8 cellular contexts compared by ENCODE assay signal in the genomic region with DNA sequence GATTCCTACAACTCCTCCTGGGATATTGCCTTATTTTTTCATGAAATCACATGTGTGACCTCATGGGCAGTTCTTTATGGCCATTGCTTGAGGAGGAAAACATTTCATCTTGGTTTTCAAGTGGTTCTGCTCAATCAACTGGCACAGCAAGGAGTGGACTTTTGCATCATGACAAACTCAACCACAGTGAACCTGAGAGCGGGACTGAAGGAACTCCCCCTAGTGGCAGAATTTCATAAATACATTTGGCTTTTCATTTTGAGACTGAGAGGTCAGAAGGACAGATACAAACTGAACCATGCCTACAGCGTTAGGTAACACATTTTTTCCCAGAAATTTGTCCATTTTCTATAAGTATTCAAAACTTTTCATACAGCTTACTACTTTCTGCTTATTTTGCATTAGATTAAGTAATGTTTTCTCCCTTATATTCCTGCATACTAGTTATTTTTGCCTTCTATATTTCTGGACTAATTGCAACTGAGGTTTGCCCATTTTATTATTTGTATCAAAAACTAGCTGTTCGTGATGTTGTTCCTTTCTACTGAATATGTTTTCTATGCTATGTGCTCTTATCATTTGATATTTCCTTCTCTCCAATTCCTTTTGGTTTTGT. TPM values are rescaled to one million over a fixed set of nuclear protein-coding genes. Genes with fewer than 3 reads are reported as not detected.
DNase-seq lines count a peak whose midpoint lies in the region; ATAC-seq and TF ChIP-seq lines count a peak whose summit lies in the region.

No MANE protein-coding gene starts in this region.

- H3K4me3 ChIP-seq in HAP-1 (no peak overlapping the region), body of pancreas (no peak overlapping the region), suprapubic skin (no peak overlapping the region)

- H3K9me3 ChIP-seq in HAP-1 (no peaks in the 10 kb centered on the region), body of pancreas (no peaks in the 10 kb centered on the region), suprapubic skin (peaks cover 8% of the 10 kb centered on the region)

- TF ChIP-seq EP300 in suprapubic skin (IDR thresholded peaks at IDR 0.05) = no peak

- in situ Hi-C loops in HAP-1 (cut with MboI; ENCODE audit: low sequenced_read_pairs) = no loop called here

- peak; percentile 51 to 77 (median 61) for TF ChIP-seq CTCF in body of pancreas (IDR thresholded peaks at IDR 0.05)
- peak; percentile 42 to 62 for TF ChIP-seq CTCF in suprapubic skin (IDR thresholded peaks at IDR 0.05)

- intact Hi-C loops in body of pancreas (cut with DNase I) (no loop called here), left colon (cut with DNase I, micrococcal nuclease) (no loop called here)

- TF ChIP-seq POLR2A in body of pancreas (IDR thresholded peaks at IDR 0.05) (no peak), suprapubic skin (IDR thresholded peaks at IDR 0.05) (no peak)

- H3K36me3 ChIP-seq in HAP-1 (replicated peaks) (no peaks in the 10 kb centered on the region), body of pancreas (replicated peaks in 1 of 2; ENCODE audit: insufficient read depth in 1 of 2, low read depth in 2 of 2) (no peaks in the 10 kb centered on the region), suprapubic skin (no peaks in the 10 kb centered on the region)

- WGBS in body of pancreas, 2 donors = 13 to 15% methylated on average over 3 of the region's 3 CpGs
- WGBS in suprapubic skin = 17% methylated on average over 3 of the region's 3 CpGs

- no peak overlapping the region for H3K27ac ChIP-seq in body of pancreas
- H3K27ac ChIP-seq in suprapubic skin = no peak overlapping the region

- H3K4me1 ChIP-seq in HAP-1 (no peaks in the 10 kb centered on the region), body of pancreas (no peaks in the 10 kb centered on the region), suprapubic skin (no peaks in the 10 kb centered on the region)

- ATAC-seq in body of pancreas = no peak
- ATAC-seq in left colon = peak; percentile 45
- ATAC-seq in HG02981 (IDR thresholded peaks at IDR 0.05; ENCODE audit: unreplicated experiment) = no peak
- ATAC-seq in HG03095 (IDR thresholded peaks at IDR 0.05; ENCODE audit: unreplicated experiment) = no peak

- H3K27me3 ChIP-seq in HAP-1 (ENCODE audit: low read depth) (no peaks in the 10 kb centered on the region), body of pancreas (no peaks in the 10 kb centered on the region), suprapubic skin (peaks cover 20% of the 10 kb centered on the region)

- DNase-seq in DMS53 (lab: John Stamatoyannopoulos, UW) (peak; percentile 58), HAP-1 (ENCODE audit: low spot score in 2 of 2) (peak; percentile 13 to 22), NOMO-1 (lab: John Stamatoyannopoulos, UW; ENCODE audit: unreplicated experiment in 2 of 2) (peak; percentile 18 to 61), body of pancreas (peak in 1 of 4 donors; percentile 19), left colon (no peak), suprapubic skin (ENCODE audit: low spot score in 2 of 2) (no peak)

RNA-seq across cellular contexts. Expression of a gene that starts 13.4 kb away (rescaled TPM):
- total RNA-seq in body of pancreas (not detected), left colon (under 1 TPM; 0.28 to 0.46 TPM), suprapubic skin (not detected)

RNA-seq across cellular contexts. Expression of a gene that starts 16.5 kb away (rescaled TPM):
- total RNA-seq in body of pancreas (under 1 TPM in 1 of 2 donors, not detected in 1; 0.26 TPM), left colon (1 to 10 TPM in 1 of 2 donors, under 1 TPM in 1; 0.85 to 2.7 TPM), suprapubic skin (under 1 TPM in 2 of 4 donors, not detected in 2; 0.26 to 0.30 TPM)

RNA-seq across cellular contexts. Expression of a gene that starts 36.6 kb away (rescaled TPM):
- total RNA-seq in body of pancreas = not detected
- total RNA-seq in left colon = not detected
- not detected for total RNA-seq in suprapubic skin

RNA-seq across cellular contexts. Expression of a gene that starts 56.1 kb away (rescaled TPM):
- 1 to 10 TPM; 4.3 to 5.2 TPM for total RNA-seq in body of pancreas
- 1 to 10 TPM; 7.7 to 8.0 TPM for total RNA-seq in left colon
- 10 to 100 TPM in 1 of 4 donors, 1 to 10 TPM in 3; 2.0 to 12.1 (median 5.1) TPM for total RNA-seq in suprapubic skin

RNA-seq across cellular contexts. Expression of a gene that starts 56.7 kb away (rescaled TPM):
- total RNA-seq in body of pancreas (under 1 TPM in 1 of 2 donors, not detected in 1; 0.52 TPM), left colon (1 to 10 TPM in 1 of 2 donors, under 1 TPM in 1; 0.49 to 1.9 TPM), suprapubic skin (1 to 10 TPM in 1 of 4 donors, under 1 TPM in 1, not detected in 2; 0.21 to 1.0 TPM)

Comparison
In these comparisons a context has a peak if more than half of its experiments do, and no peak if none do; other contexts are left out.
1. DNase-seq: peak in DMS53 (single experiment), HAP-1 (2 of 2) and NOMO-1 (2 of 2); none in left colon (0 of 2) and suprapubic skin (0 of 2).